In the genomic region with DNA sequence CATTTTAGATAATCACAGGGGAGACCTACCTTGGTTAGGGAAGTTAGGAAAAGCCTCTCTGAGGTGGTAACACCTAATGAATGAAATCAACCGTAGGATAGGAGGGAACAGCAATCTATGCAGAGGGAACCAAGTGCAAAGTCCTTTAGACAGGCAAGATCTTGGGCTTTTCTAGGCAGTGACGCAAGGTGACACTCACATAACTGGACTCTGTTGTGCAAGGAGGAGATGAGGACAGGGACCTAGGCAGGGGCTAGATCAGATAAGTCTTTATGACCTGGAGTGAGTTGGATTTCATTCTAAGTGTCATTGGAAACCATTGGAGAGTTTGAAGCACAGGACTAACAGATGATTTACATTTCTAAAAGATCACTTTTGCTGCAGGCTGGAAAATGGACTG, we compare ENCODE assay signal across 30 cellular contexts. TPM values are rescaled to one million over a fixed set of nuclear protein-coding genes. Genes with fewer than 3 reads are reported as not detected.
"Had no signal": no experiment of that assay in that cellular context is flagged by ENCODE, and none has a peak within 500 bp of the region (broad histone marks: within the 10 kb centered on the region; RNA-seq: fewer than 3 reads in every experiment).

No MANE protein-coding gene starts in this region.

- ATAC-seq: activated CD8-positive, alpha-beta memory T cell treated with anti-CD3 and anti-CD28 coated beads, Interleukin-2, amount 10 ng/mL, durations not matched to agents 7 days and 5 days; activated naive CD4-positive, alpha-beta T cell treated with anti-CD3 and anti-CD28 coated beads, Interleukin-2, amount 50 U/mL, for 72 hours; activated naive CD8-positive, alpha-beta T cell treated with anti-CD3 and anti-CD28 coated beads, Interleukin-2, amount 50 U/mL, for 24 hours; body of pancreas; Panc1; Right ventricle myocardium inferior had no signal

- H3K4me2 ChIP-seq: SK-N-SH had no signal

- FAIRE-seq: bronchial epithelial cell had no signal

- H3K9me3 ChIP-seq: ascending aorta, body of pancreas, SK-N-SH had no signal

- H3K4me1 ChIP-seq: ascending aorta, body of pancreas had no signal

- H3K27me3 ChIP-seq: ascending aorta, body of pancreas had no signal

- H3K9ac ChIP-seq: SK-N-SH had no signal

- H3K36me3 ChIP-seq: ascending aorta had no signal

- H3K4me3 ChIP-seq: ascending aorta, body of pancreas had no signal

- DNase-seq: activated B cell treated with CpG ODN at 0.5 μM for 24 hours; activated CD4-positive, alpha-beta T cell treated with anti-CD3 and anti-CD28 coated beads for 1 hour; activated CD4-positive, alpha-beta T cell treated with anti-CD3 and anti-CD28 coated beads, Interleukin-2, amount 10 ng/mL, durations not matched to agents 24 days and 14 days; activated CD4-positive, alpha-beta T cell treated with anti-CD3 and anti-CD28 coated beads, Interleukin-2, amount 50 U/mL, for 48 hours; activated CD8-positive, alpha-beta memory T cell treated with anti-CD3 and anti-CD28 coated beads, Interleukin-2, amount 10 ng/mL, durations not matched to agents 7 days and 5 days; activated effector memory CD4-positive, alpha-beta T cell treated with anti-CD3 and anti-CD28 coated beads, Interleukin-2, amount 50 U/mL, for 16 hours; activated naive CD4-positive, alpha-beta T cell treated with Interleukin-2 at 50 U/mL for 16 hours; activated naive CD8-positive, alpha-beta T cell treated with anti-CD3 and anti-CD28 coated beads, Interleukin-2, amount 50 U/mL, for 24 hours; activated T-cell treated with anti-CD3 and anti-CD28 coated beads, Interleukin-2, amount 50 U/mL, for 24 hours; amniotic stem cell; body of pancreas; central memory CD4-positive, alpha-beta T cell; MV-4-11; NCI-H1092 treated with DMSO at 0.1 percent for 48 hours; NCI-H1417 treated with DMSO at 0.1 percent for 48 hours; NCI-H1694 treated with DMSO at 0.1 percent for 48 hours; NCI-H2029 treated with DMSO at 0.1 percent for 48 hours; NCI-H510A treated with DMSO at 0.1 percent for 48 hours; NCI-H69; NK-92 treated with Interleukin-12 subunit alpha and Interleukin-12 subunit beta, amount 100 ng/mL, for 24 hours; OCI-M1; RPMI8226; SK-N-SH had no signal

- H3K27ac ChIP-seq: ascending aorta, body of pancreas had no signal

RNA-seq across cellular contexts. Expression of gene LMOD3, which starts 4.6 kb away (rescaled TPM):
- total RNA-seq: activated B cell treated with CpG ODN at 0.5 μM for 24 hours; activated CD4-positive, alpha-beta T cell treated with anti-CD3 and anti-CD28 coated beads, Interleukin-2, amount 10 ng/mL, durations not matched to agents 24 days and 14 days; activated CD8-positive, alpha-beta memory T cell treated with anti-CD3 and anti-CD28 coated beads, Interleukin-2, amount 10 ng/mL, durations not matched to agents 7 days and 5 days; activated naive CD4-positive, alpha-beta T cell treated with anti-CD3 and anti-CD28 coated beads, Interleukin-2, amount 50 U/mL, for 72 hours; ascending aorta; bronchial epithelial cell; chondrocyte; M059J had no signal
- polyA plus RNA-seq: SK-N-SH had no signal
